Comparison of ENCODE assay signal across 34 cellular contexts in the genomic region with DNA sequence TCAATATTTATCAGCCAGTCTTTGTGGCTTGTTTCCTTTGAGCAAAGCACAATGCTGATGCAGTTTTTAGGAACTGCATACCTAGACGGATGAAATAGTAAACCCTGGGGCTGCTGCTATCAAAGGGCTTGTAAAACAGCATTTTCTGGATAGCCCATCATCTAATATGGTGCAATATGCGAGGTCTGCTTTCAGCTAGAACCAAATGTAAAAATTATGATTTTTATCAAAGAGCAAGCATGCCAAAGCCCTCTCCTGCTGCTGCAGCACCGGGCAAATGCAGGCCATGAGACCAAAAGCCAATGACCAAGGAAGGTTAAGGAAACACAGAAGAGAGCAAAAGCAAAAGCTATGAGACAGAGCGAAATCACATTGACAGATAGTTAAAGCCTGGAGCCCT.
"Had no signal": no experiment of that assay in that cellular context is flagged by ENCODE, and none has a peak within 500 bp of the region (broad histone marks: within the 10 kb centered on the region; RNA-seq: fewer than 3 reads in every experiment).

No MANE protein-coding gene starts in this region.

- H3K9me3 Mint-ChIP-seq: activated B cell treated with CpG ODN at 0.5 μM for 24 hours; activated CD4-positive, alpha-beta memory T cell treated with anti-CD3 and anti-CD28 coated beads for 36 hours; activated CD4-positive, alpha-beta T cell treated with anti-CD3 and anti-CD28 coated beads, Interleukin-2, amount 10 ng/mL, durations not matched to agents 24 days and 14 days; activated CD8-positive, alpha-beta T cell treated with anti-CD3 and anti-CD28 coated beads for 36 hours; activated naive CD4-positive, alpha-beta T cell treated with anti-CD3 and anti-CD28 coated beads for 36 hours; activated naive CD4-positive, alpha-beta T cell treated with anti-CD3 and anti-CD28 coated beads, Interleukin-2, amount 50 U/mL, for 72 hours; activated naive CD8-positive, alpha-beta T cell treated with anti-CD3 and anti-CD28 coated beads for 36 hours; activated T-cell treated with anti-CD3 and anti-CD28 coated beads, Interleukin-2, amount 50 U/mL, for 4 hours; activated T-helper 1 cell treated with anti-CD3 and anti-CD28 coated beads, Interleukin-12 subunit alpha, Interleukin-12 subunit beta, Interleukin-2, Interleukin-4 antibody, amounts not matched to agents 30 ng/mL and 10 ng/mL and 1 ng/mL, durations not matched to agents 14 hours and 24 hours and 36 hours; activated T-helper 17 cell treated with anti-CD3 and anti-CD28 coated beads, Interleukin-2, amount 50 U/mL, for 72 hours; T-helper 1 cell treated with Interleukin-12 subunit alpha and Interleukin-12 subunit beta and Interleukin-4 antibody, amounts not matched to agents 30 μg/mL and 1 μg/mL, for 36 hours; T-helper 2 cell treated with Interferon-gamma antibody and Interleukin-4, amounts not matched to agents 5 μg/mL and 100 μg/mL, for 36 hours had no signal

- H3K36me3 ChIP-seq: adrenal gland, brain microvascular endothelial cell, breast epithelium had no signal

- H3K4me3 Mint-ChIP-seq: activated B cell treated with CpG ODN at 0.5 μM for 24 hours; activated CD4-positive, alpha-beta memory T cell treated with anti-CD3 and anti-CD28 coated beads for 36 hours; activated CD4-positive, alpha-beta T cell treated with anti-CD3 and anti-CD28 coated beads, Interleukin-2, amount 10 ng/mL, durations not matched to agents 24 days and 14 days; activated CD8-positive, alpha-beta T cell treated with anti-CD3 and anti-CD28 coated beads for 36 hours; activated naive CD4-positive, alpha-beta T cell treated with anti-CD3 and anti-CD28 coated beads for 36 hours; activated naive CD8-positive, alpha-beta T cell treated with anti-CD3 and anti-CD28 coated beads for 36 hours; activated T-cell treated with anti-CD3 and anti-CD28 coated beads, Interleukin-2, amount 50 U/mL, for 4 hours; activated T-cell treated with anti-CD3 and anti-CD28 coated beads, Interleukin-2, amount 50 U/mL, for 72 hours; activated T-helper 1 cell treated with anti-CD3 and anti-CD28 coated beads, Interleukin-12 subunit alpha, Interleukin-12 subunit beta, Interleukin-2, Interleukin-4 antibody, amounts not matched to agents 30 ng/mL and 10 ng/mL and 1 ng/mL, durations not matched to agents 14 hours and 24 hours and 36 hours; activated T-helper 17 cell treated with anti-CD3 and anti-CD28 coated beads, Interleukin-2, amount 50 U/mL, for 72 hours; T-helper 1 cell treated with Interleukin-12 subunit alpha and Interleukin-12 subunit beta and Interleukin-4 antibody, amounts not matched to agents 30 μg/mL and 1 μg/mL, for 36 hours; T-helper 2 cell treated with Interferon-gamma antibody and Interleukin-4, amounts not matched to agents 5 μg/mL and 100 μg/mL, for 36 hours had no signal

- H3K9me3 ChIP-seq: adrenal gland, body of pancreas, breast epithelium had no signal

- H3K4me1 Mint-ChIP-seq: activated CD4-positive, alpha-beta T cell treated with anti-CD3 and anti-CD28 coated beads, Interleukin-2, amount 10 ng/mL, durations not matched to agents 24 days and 14 days; activated naive CD8-positive, alpha-beta T cell treated with anti-CD3 and anti-CD28 coated beads for 36 hours; activated T-helper 17 cell treated with anti-CD3 and anti-CD28 coated beads, Interleukin-2, amount 50 U/mL, for 72 hours had no signal

- H3K4me1 ChIP-seq: breast epithelium had no signal

- H3K27ac Mint-ChIP-seq: activated B cell treated with CpG ODN at 0.5 μM for 24 hours; activated CD4-positive, alpha-beta memory T cell treated with anti-CD3 and anti-CD28 coated beads for 36 hours; activated CD4-positive, alpha-beta T cell treated with anti-CD3 and anti-CD28 coated beads, Interleukin-2, amount 10 ng/mL, durations not matched to agents 24 days and 14 days; activated CD8-positive, alpha-beta T cell treated with anti-CD3 and anti-CD28 coated beads for 36 hours; activated naive CD4-positive, alpha-beta T cell treated with anti-CD3 and anti-CD28 coated beads for 36 hours; activated naive CD4-positive, alpha-beta T cell treated with anti-CD3 and anti-CD28 coated beads, Interleukin-2, amount 50 U/mL, for 72 hours; activated naive CD8-positive, alpha-beta T cell treated with anti-CD3 and anti-CD28 coated beads for 36 hours; activated T-cell treated with anti-CD3 and anti-CD28 coated beads, Interleukin-2, amount 50 U/mL, for 72 hours; activated T-helper 1 cell treated with anti-CD3 and anti-CD28 coated beads, Interleukin-12 subunit alpha, Interleukin-12 subunit beta, Interleukin-2, Interleukin-4 antibody, amounts not matched to agents 30 ng/mL and 10 ng/mL and 1 ng/mL, durations not matched to agents 14 hours and 24 hours and 36 hours; activated T-helper 17 cell treated with anti-CD3 and anti-CD28 coated beads, Interleukin-2, amount 50 U/mL, for 72 hours; T-helper 1 cell treated with Interleukin-12 subunit alpha and Interleukin-12 subunit beta and Interleukin-4 antibody, amounts not matched to agents 30 μg/mL and 1 μg/mL, for 36 hours; T-helper 2 cell treated with Interferon-gamma antibody and Interleukin-4, amounts not matched to agents 5 μg/mL and 100 μg/mL, for 36 hours had no signal

- H3K36me3 Mint-ChIP-seq: activated CD4-positive, alpha-beta memory T cell treated with anti-CD3 and anti-CD28 coated beads for 36 hours; activated naive CD4-positive, alpha-beta T cell treated with anti-CD3 and anti-CD28 coated beads, Interleukin-2, amount 50 U/mL, for 72 hours; activated naive CD8-positive, alpha-beta T cell treated with anti-CD3 and anti-CD28 coated beads for 36 hours had no signal

- DNase-seq: activated B cell treated with CpG ODN at 0.5 μM for 24 hours; activated CD4-positive, alpha-beta memory T cell treated with anti-CD3 and anti-CD28 coated beads for 36 hours; activated CD4-positive, alpha-beta T cell treated with anti-CD3 and anti-CD28 coated beads for 4 hours; activated CD4-positive, alpha-beta T cell treated with anti-CD3 and anti-CD28 coated beads, Interleukin-2, amount 10 ng/mL, durations not matched to agents 24 days and 14 days; activated CD4-positive, alpha-beta T cell treated with anti-CD3 and anti-CD28 coated beads, Interleukin-2, amount 50 U/mL, for 1 hour; activated CD4-positive, alpha-beta T cell treated with anti-CD3 and anti-CD28 coated beads, Interleukin-2, amount 50 U/mL, for 4 hours; activated CD4-positive, CD25-positive, alpha-beta regulatory T cell treated with anti-CD3 and anti-CD28 coated beads, Interleukin-2, amount 50 U/mL, for 72 hours; activated CD8-positive, alpha-beta memory T cell treated with anti-CD3 and anti-CD28 coated beads, Interleukin-2, amount 50 U/mL, for 4 hours; activated CD8-positive, alpha-beta T cell treated with anti-CD3 and anti-CD28 coated beads for 36 hours; activated effector memory CD4-positive, alpha-beta T cell treated with anti-CD3 and anti-CD28 coated beads, Interleukin-2, amount 50 U/mL, for 16 hours; activated gamma-delta T cell treated with Interleukin-2 at 50 U/mL for 16 hours; activated naive CD4-positive, alpha-beta T cell; activated naive CD4-positive, alpha-beta T cell treated with anti-CD3 and anti-CD28 coated beads for 36 hours; activated naive CD4-positive, alpha-beta T cell treated with anti-CD3 and anti-CD28 coated beads, Interleukin-2, amount 50 U/mL, for 16 hours; activated naive CD8-positive, alpha-beta T cell treated with anti-CD3 and anti-CD28 coated beads for 36 hours; activated T-cell treated with anti-CD3 and anti-CD28 coated beads for 4 hours; activated T-cell treated with anti-CD3 and anti-CD28 coated beads, Interleukin-2, amount 50 U/mL, for 1 hour; activated T-cell treated with anti-CD3 and anti-CD28 coated beads, Interleukin-2, amount 50 U/mL, for 4 hours; activated T-cell treated with anti-CD3 and anti-CD28 coated beads, Interleukin-2, amount 50 U/mL, for 72 hours; adrenal gland; amniotic stem cell; aorta; body of pancreas; brain microvascular endothelial cell; central memory CD4-positive, alpha-beta T cell; T-helper 2 cell; T-helper 9 cell had no signal

- H3K27me3 Mint-ChIP-seq: activated CD4-positive, alpha-beta memory T cell treated with anti-CD3 and anti-CD28 coated beads for 36 hours; activated CD4-positive, alpha-beta T cell treated with anti-CD3 and anti-CD28 coated beads, Interleukin-2, amount 10 ng/mL, durations not matched to agents 24 days and 14 days; activated CD8-positive, alpha-beta T cell treated with anti-CD3 and anti-CD28 coated beads for 36 hours; activated naive CD8-positive, alpha-beta T cell treated with anti-CD3 and anti-CD28 coated beads for 36 hours had no signal

- H3K27ac ChIP-seq: adrenal gland, body of pancreas, brain microvascular endothelial cell, breast epithelium, VCaP had no signal

- H3K4me3 ChIP-seq: adrenal gland, body of pancreas, breast epithelium had no signal

- H3K27me3 ChIP-seq: adrenal gland, body of pancreas, brain microvascular endothelial cell, breast epithelium had no signal

- ATAC-seq: activated CD8-positive, alpha-beta T cell treated with anti-CD3 and anti-CD28 coated beads for 36 hours; activated naive CD4-positive, alpha-beta T cell treated with anti-CD3 and anti-CD28 coated beads, Interleukin-2, amount 50 U/mL, for 72 hours; activated T-cell treated with anti-CD3 and anti-CD28 coated beads, Interleukin-2, amount 50 U/mL, for 4 hours; activated T-cell treated with anti-CD3 and anti-CD28 coated beads, Interleukin-2, amount 50 U/mL, for 72 hours; activated T-helper 17 cell treated with anti-CD3 and anti-CD28 coated beads, Interleukin-2, amount 50 U/mL, for 72 hours; body of pancreas had no signal
